8 cellular contexts compared by ENCODE assay signal in genomic region chr9:13568851-13569618, GRCh38.
A peak's percentile ranks its signal among the peaks of the same experiment; 100 is the strongest.
DNase-seq lines count a peak whose midpoint lies in the region; ATAC-seq and TF ChIP-seq lines count a peak whose summit lies in the region.

No MANE protein-coding gene starts in this region.

- H2AFZ ChIP-seq in IMR-90 (replicated peaks; ENCODE audit: low read length, poor library complexity) (no peak overlapping the region), hepatocyte (peak overlapping the region; percentile 94)

- dilution Hi-C loops in IMR-90 (cut with HindIII; ENCODE audit: low sequenced_read_pairs, unreplicated experiment) = no loop called here

- TF ChIP-seq CTCF in IMR-90 (conservative IDR thresholded peaks at IDR 0.05; ENCODE audit: low read depth, low read length) (no peak), hepatocyte (IDR thresholded peaks at IDR 0.05; ENCODE audit: poor library complexity) (no peak), sigmoid colon (IDR thresholded peaks at IDR 0.05) (no peak)

- no peak overlapping the region for H4K8ac ChIP-seq in IMR-90 (ENCODE audit: low read depth in 2 of 2, low read length in 2 of 2)

- no peaks in the 10 kb centered on the region for H3K9me2 ChIP-seq in hepatocyte (replicated peaks; ENCODE audit: insufficient read depth)

- no peaks in the 10 kb centered on the region for H3K79me2 ChIP-seq in hepatocyte

- CTCF ChIA-PET in IMR-90 (lab: Yijun Ruan, JAX) = no interaction called here

- H3K18ac ChIP-seq in IMR-90 (ENCODE audit: low read depth, low read length) = no peak overlapping the region

- no peak overlapping the region for H2AK5ac ChIP-seq in IMR-90 (ENCODE audit: low read depth, low read length)

- no peak overlapping the region for H3K4ac ChIP-seq in IMR-90 (ENCODE audit: low read depth, low read length)

- no peak; the same call in 1 of the 2 replicates for ATAC-seq in IMR-90 (ENCODE audit: low read depth)
- ATAC-seq in GM18861 (IDR thresholded peaks at IDR 0.05; ENCODE audit: unreplicated experiment) = no peak

- H3K27ac ChIP-seq in IMR-90 (ENCODE audit: insufficient read depth, low read length) (no peak overlapping the region), hepatocyte (peak overlapping the region; percentile 65), sigmoid colon (peak overlapping the region; percentile 61 to 74 (median 66))

- H3K23ac ChIP-seq in IMR-90 (ENCODE audit: low read depth, low read length) = no peak overlapping the region

- H3K4me1 ChIP-seq in IMR-90 (ENCODE audit: control insufficient read depth, insufficient read depth, low read length) (no peaks in the 10 kb centered on the region), hepatocyte (ENCODE audit: insufficient read depth) (no peaks in the 10 kb centered on the region), sigmoid colon (peaks cover 0 to 27% (median 15%) of the 10 kb centered on the region in 4 donors)

- WGBS in IMR-90 (ENCODE audit: extremely low coverage in 2 of 2, insufficient read length in 1 of 2), 2 experiments = 7% methylated on average over 3 of the region's 18 CpGs; no CpG with 5 or more reads in 1 of the 2 experiments
- 18% methylated on average over 18 of the region's 18 CpGs for WGBS in hepatocyte (ENCODE audit: low lambda C conversion rate, missing lambda C conversion rate)
- WGBS in sigmoid colon, 2 donors = 15 to 16% methylated on average over 18 of the region's 18 CpGs

- H2BK20ac ChIP-seq in IMR-90 (ENCODE audit: low read depth, low read length) = no peak overlapping the region

- H3K14ac ChIP-seq in IMR-90 (replicated peaks; ENCODE audit: low read depth, low read length) = no peak overlapping the region

- POLR2A ChIA-PET in IMR-90 (lab: Charles Lee; ENCODE audit: unreplicated experiment) = no interaction called here

- in situ Hi-C loops in IMR-90 (cut with MboI; ENCODE audit: low sequenced_read_pairs) = no loop called here

- intact Hi-C loops in IMR-90 (cut with micrococcal nuclease) = no loop called here
- intact Hi-C loops in sigmoid colon (cut with DNase I) = loop anchor here (10.0 kb wide), 1 partner anchor 796 kb away; no protein-coding TSS in a partner anchor

- no peak overlapping the region for H4K5ac ChIP-seq in IMR-90 (ENCODE audit: low read depth, low read length)

- no TSS peak for BruUV-seq in IMR-90 (replicated peaks; lab: Mats Ljungman, UMichigan)

- no peaks in the 10 kb centered on the region for H3K9me3 ChIP-seq in IMR-90 (ENCODE audit: control insufficient read depth, insufficient read depth, low read length)
- no peaks in the 10 kb centered on the region for H3K9me3 ChIP-seq in hepatocyte (ENCODE audit: low read depth)
- H3K9me3 ChIP-seq in sigmoid colon = no peaks in the 10 kb centered on the region

- H3K4me2 ChIP-seq in IMR-90 (ENCODE audit: low read depth, low read length) (peak overlapping the region; percentile 50; the same call in 1 of the 2 replicates), hepatocyte (peak overlapping the region; percentile 76)

- H2BK120ac ChIP-seq in IMR-90 (ENCODE audit: low read depth, low read length) = no peak overlapping the region

- no peak for TF ChIP-seq RAD21 in IMR-90 (IDR thresholded peaks at IDR 0.05; ENCODE audit: low read length)

- H3K36me3 ChIP-seq in IMR-90 (ENCODE audit: control insufficient read depth, insufficient read depth, low read length) (no peaks in the 10 kb centered on the region), hepatocyte (replicated peaks; ENCODE audit: insufficient read depth, low read depth) (no peaks in the 10 kb centered on the region), sigmoid colon (no peaks in the 10 kb centered on the region)

- H4K20me1 ChIP-seq in IMR-90 (ENCODE audit: insufficient read depth, low read length) = no peaks in the 10 kb centered on the region
- no peaks in the 10 kb centered on the region for H4K20me1 ChIP-seq in hepatocyte (ENCODE audit: insufficient read depth, poor library complexity, severe bottlenecking)

- no peaks in the 10 kb centered on the region for H3K79me1 ChIP-seq in IMR-90 (ENCODE audit: low read depth in 1 of 2, low read length in 2 of 2)

- no peak overlapping the region for H4K91ac ChIP-seq in IMR-90 (ENCODE audit: insufficient read depth, low read depth, low read length)

- no peak overlapping the region for H3K56ac ChIP-seq in IMR-90 (ENCODE audit: extremely low read depth, insufficient read depth, low read length)

- H2BK5ac ChIP-seq in IMR-90 (ENCODE audit: low read depth, low read length, poor library complexity, severe bottlenecking) = no peak overlapping the region

- DNase-seq in IMR-90 = no peak
- peak; percentile 62 for DNase-seq in SHP77 treated with DMSO at 0.1 percent for 48 hours (lab: John Stamatoyannopoulos, UW)
- peak; percentile 9 for DNase-seq in hepatocyte (ENCODE audit: low spot score)
- peak; percentile 58 for DNase-seq in sigmoid colon
- DNase-seq in SKM-1 (lab: John Stamatoyannopoulos, UW; ENCODE audit: unreplicated experiment) = no peak
- DNase-seq in HK-2 (ENCODE audit: unreplicated experiment) = no peak
- no peak for DNase-seq in activated CD4-positive, alpha-beta T cell treated with anti-CD3 and anti-CD28 coated beads for 48 hours

- no peak overlapping the region for H2BK15ac ChIP-seq in IMR-90 (ENCODE audit: low read depth, low read length)

- TF ChIP-seq EP300 in sigmoid colon (IDR thresholded peaks at IDR 0.05) = no peak

- H3K9ac ChIP-seq in IMR-90 (ENCODE audit: low read depth, low read length) = no peak overlapping the region; the same call in 1 of the 2 replicates

- no peak overlapping the region for H2AK9ac ChIP-seq in IMR-90 (replicated peaks; ENCODE audit: low read depth, low read length, poor library complexity)

- TF ChIP-seq POLR2A in IMR-90 (IDR thresholded peaks at IDR 0.05; ENCODE audit: low read depth, low read length) (no peak), sigmoid colon (IDR thresholded peaks at IDR 0.05) (no peak)

- H3K27me3 ChIP-seq in IMR-90 (ENCODE audit: control insufficient read depth, insufficient read depth, low read length) = peaks cover 2% of the 10 kb centered on the region; the same call in 1 of the 2 replicates
- H3K27me3 ChIP-seq in hepatocyte = no peaks in the 10 kb centered on the region
- H3K27me3 ChIP-seq in sigmoid colon = no peaks in the 10 kb centered on the region

- H3K4me3 ChIP-seq in IMR-90 (ENCODE audit: insufficient read depth, low read depth, low read length) (peak overlapping the region; percentile 19; the same call in 1 of the 2 replicates), hepatocyte (peak overlapping the region; percentile 23), sigmoid colon (peak overlapping the region in 3 of 4 donors; percentile 28 to 34 (median 29))

- H3K9me1 ChIP-seq in IMR-90 (ENCODE audit: insufficient read depth, low read length) = no peaks in the 10 kb centered on the region

TF ChIP-seq in IMR-90, 13 proteins besides CTCF, POLR2A, EP300 and RAD21:
- TF ChIP-seq CEBPB (IDR thresholded peaks at IDR 0.05; ENCODE audit: low read depth, low read length) = no peak
- no peak for TF ChIP-seq MXI1 (IDR thresholded peaks at IDR 0.05; ENCODE audit: borderline replicate concordance, low read depth, low read length)
- TF ChIP-seq MAFK (IDR thresholded peaks at IDR 0.05; ENCODE audit: low read depth, low read length) = no peak
- TF ChIP-seq CHD1 (IDR thresholded peaks at IDR 0.05; ENCODE audit: low read depth, low read length) = no peak
- no peak for TF ChIP-seq MAZ (IDR thresholded peaks at IDR 0.05; ENCODE audit: borderline replicate concordance, low read depth, low read length)
- TF ChIP-seq BHLHE40 (IDR thresholded peaks at IDR 0.05; ENCODE audit: low read depth, low read length) = no peak
- no peak for TF ChIP-seq RFX5 (IDR thresholded peaks at IDR 0.05; ENCODE audit: low read depth, low read length)
- no peak for TF ChIP-seq RCOR1 (IDR thresholded peaks at IDR 0.05; ENCODE audit: insufficient replicate concordance, low read length)
- no peak for TF ChIP-seq USF2 (IDR thresholded peaks at IDR 0.05; ENCODE audit: low read depth, low read length)
- no peak for TF ChIP-seq SMC3 (IDR thresholded peaks at IDR 0.05; ENCODE audit: low read depth, low read length)
- TF ChIP-seq ELK1 (IDR thresholded peaks at IDR 0.05; ENCODE audit: borderline replicate concordance, low read depth, low read length) = no peak
- TF ChIP-seq FOS (IDR thresholded peaks at IDR 0.05; ENCODE audit: low read depth, low read length) = no peak
TF ChIP-seq in IMR-90: peak in this region for 0.

Comparison
In these comparisons a context has a peak if more than half of its experiments do, and no peak if none do; other contexts are left out.
1. DNase-seq: peak in SHP77 treated with DMSO at 0.1 percent for 48 hours (single experiment), hepatocyte (single experiment) and sigmoid colon (single experiment); none in IMR-90 (single experiment), SKM-1 (single experiment), HK-2 (single experiment) and activated CD4-positive, alpha-beta T cell treated with anti-CD3 and anti-CD28 coated beads for 48 hours (single experiment).
2. Peak in every context shown above with its lines, with median percentiles within 50 percentile points of each other: H3K4me3 ChIP-seq.